In the genomic region with DNA sequence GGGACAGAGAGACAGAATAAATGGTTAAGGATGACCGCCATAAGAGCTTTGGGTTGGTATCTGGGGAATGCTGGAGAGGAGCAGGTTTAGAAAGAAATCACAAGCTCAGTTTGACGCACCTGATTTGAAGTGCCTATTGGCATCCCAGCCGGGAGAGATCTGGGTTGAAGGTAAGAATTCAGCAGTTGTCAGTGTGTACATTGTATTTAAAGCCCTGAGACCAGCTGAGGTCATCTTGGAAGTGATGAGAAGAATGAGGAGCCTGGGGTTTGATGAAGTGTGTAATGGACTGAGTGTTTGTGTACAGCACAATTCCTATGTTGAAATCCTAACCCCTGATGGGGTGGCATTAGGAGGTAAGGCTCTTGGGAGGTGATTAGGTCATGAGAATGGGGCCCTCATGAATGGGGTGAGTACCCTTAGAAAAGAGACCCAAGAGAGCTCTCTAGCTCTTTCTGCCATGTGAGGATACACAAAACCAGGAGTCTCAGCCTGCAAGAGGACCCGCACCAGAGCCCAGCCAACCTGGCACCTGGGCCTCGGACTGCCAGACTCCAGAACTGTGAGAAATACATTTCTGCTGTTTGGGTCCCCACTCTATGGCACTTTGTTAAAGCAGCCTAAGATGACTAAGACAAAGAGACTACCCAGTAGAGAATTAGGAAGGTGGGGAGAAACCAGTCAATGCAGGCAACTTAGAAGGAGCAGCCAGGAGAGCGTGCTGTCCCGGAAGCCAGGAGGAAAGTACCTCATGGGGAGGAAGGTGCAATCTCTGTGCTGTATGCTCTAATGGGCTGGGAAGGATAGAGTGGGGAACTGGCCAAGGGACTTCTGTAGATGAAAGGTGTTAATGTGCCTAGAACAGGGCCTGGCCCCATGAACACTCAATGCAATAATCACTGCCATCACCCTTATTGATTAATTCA, we compare ENCODE assay signal across 17 cellular contexts.
DNase-seq lines count a peak whose midpoint lies in the region; ATAC-seq and TF ChIP-seq lines count a peak whose summit lies in the region.
"Had no signal": no experiment of that assay in that cellular context is flagged by ENCODE, and none has a peak within 500 bp of the region (broad histone marks: within the 10 kb centered on the region; RNA-seq: fewer than 3 reads in every experiment).

No MANE protein-coding gene starts in this region.

- H3K23ac ChIP-seq in trophoblast cell (ENCODE audit: low read length): no peak overlapping the region

- H3K4me1 ChIP-seq in trophoblast cell (ENCODE audit: control insufficient read depth in 1 of 2, insufficient read depth in 2 of 2, low read length in 2 of 2) (peaks cover 0 to 2% of the 10 kb centered on the region in 2 experiments), mucosa of descending colon (ENCODE audit: low read depth) (no peaks in the 10 kb centered on the region)

- TF ChIP-seq CTCF in mucosa of descending colon (IDR thresholded peaks at IDR 0.05): no peak

- WGBS in trophoblast cell (ENCODE audit: extremely low coverage, insufficient coverage, insufficient read length): no CpG with 5 or more reads among the region's 7 CpGs

- no peak overlapping the region for H2BK12ac ChIP-seq in trophoblast cell (ENCODE audit: low read length)

- H3K4me2 ChIP-seq in trophoblast cell (ENCODE audit: low read length): no peak overlapping the region
- H3K4me2 ChIP-seq: BLaER1 had no signal

- CTCF ChIA-PET in activated CD8-positive, alpha-beta memory T cell treated with anti-CD3 and anti-CD28 coated beads, Interleukin-2, amount 10 ng/mL, durations not matched to agents 7 days and 5 days (lab: Charles Lee): no interaction called here

- no peak overlapping the region for H3K4ac ChIP-seq in trophoblast cell (ENCODE audit: low read depth, low read length)

- no peaks in the 10 kb centered on the region for H3K9me3 Mint-ChIP-seq in activated CD8-positive, alpha-beta memory T cell treated with anti-CD3 and anti-CD28 coated beads, Interleukin-2, amount 10 ng/mL, durations not matched to agents 7 days and 5 days (ENCODE audit: low read depth)

- intact Hi-C loops in mucosa of descending colon (cut with DNase I, micrococcal nuclease): no loop called here

- H3K27me3 ChIP-seq in trophoblast cell (ENCODE audit: insufficient read depth, low read length): no peaks in the 10 kb centered on the region
- H3K27me3 ChIP-seq: BLaER1 had no signal

- H3K4me1 Mint-ChIP-seq in activated CD8-positive, alpha-beta memory T cell treated with anti-CD3 and anti-CD28 coated beads, Interleukin-2, amount 10 ng/mL, durations not matched to agents 7 days and 5 days: peaks cover 9% of the 10 kb centered on the region

- H3K9me3 ChIP-seq in trophoblast cell (ENCODE audit: insufficient read depth, low read depth, low read length) (no peaks in the 10 kb centered on the region), mucosa of descending colon (no peaks in the 10 kb centered on the region)
- H3K9me3 ChIP-seq: BLaER1 had no signal

- H3K27ac ChIP-seq in trophoblast cell (ENCODE audit: low read depth, low read length): no peak overlapping the region
- H3K27ac ChIP-seq: BLaER1 had no signal

- peak; percentile 22 for DNase-seq in activated CD8-positive, alpha-beta memory T cell treated with anti-CD3 and anti-CD28 coated beads, Interleukin-2, amount 10 ng/mL, durations not matched to agents 7 days and 5 days
- DNase-seq in activated CD8-positive, alpha-beta memory T cell treated with anti-CD3 and anti-CD28 coated beads for 24 hours: no peak
- DNase-seq in ecto neural progenitor cell (ENCODE audit: low spot score): peak; percentile 14
- peak; percentile 29 to 52 for DNase-seq in trophoblast cell
- DNase-seq in mucosa of descending colon: no peak
- DNase-seq in stimulated activated CD8-positive, alpha-beta memory T cell treated with anti-CD3 and anti-CD28 coated beads, Interleukin-4, amount 100 ng/mL, for 48 hours: no peak
- no peak for DNase-seq in activated naive CD4-positive, alpha-beta T cell treated with Interleukin-2 at 50 U/mL for 16 hours
- DNase-seq: 8988T; CD4-positive, alpha-beta memory T cell; DND-41; GOT3; H7 had no signal

- H3K36me3 Mint-ChIP-seq in activated CD8-positive, alpha-beta memory T cell treated with anti-CD3 and anti-CD28 coated beads, Interleukin-2, amount 10 ng/mL, durations not matched to agents 7 days and 5 days: no peaks in the 10 kb centered on the region
- H3K36me3 Mint-ChIP-seq: CD14-positive monocyte; CD4-positive, alpha-beta memory T cell; IgD-negative memory B cell had no signal

- H2BK120ac ChIP-seq in trophoblast cell (ENCODE audit: insufficient read depth, low read length, poor library complexity): no peak overlapping the region

- H3K14ac ChIP-seq in trophoblast cell (ENCODE audit: low read length): no peak overlapping the region

- H3K27me3 Mint-ChIP-seq in activated CD8-positive, alpha-beta memory T cell treated with anti-CD3 and anti-CD28 coated beads, Interleukin-2, amount 10 ng/mL, durations not matched to agents 7 days and 5 days: no peaks in the 10 kb centered on the region
- H3K27me3 Mint-ChIP-seq: IgD-negative memory B cell had no signal

- no peak overlapping the region for H3K27ac Mint-ChIP-seq in activated CD8-positive, alpha-beta memory T cell treated with anti-CD3 and anti-CD28 coated beads, Interleukin-2, amount 10 ng/mL, durations not matched to agents 7 days and 5 days
- H3K27ac Mint-ChIP-seq: CD4-positive, alpha-beta memory T cell; IgD-negative memory B cell had no signal

- no peak overlapping the region for H3K4me3 ChIP-seq in trophoblast cell (ENCODE audit: low read depth, low read length)
- H3K4me3 ChIP-seq in mucosa of descending colon: no peak overlapping the region
- H3K4me3 ChIP-seq: BLaER1 had no signal

- no peak overlapping the region for H2AK5ac ChIP-seq in trophoblast cell (ENCODE audit: low read length)

- H4K91ac ChIP-seq in trophoblast cell (ENCODE audit: low read depth, low read length): no peak overlapping the region

- H3K4me3 Mint-ChIP-seq in activated CD8-positive, alpha-beta memory T cell treated with anti-CD3 and anti-CD28 coated beads, Interleukin-2, amount 10 ng/mL, durations not matched to agents 7 days and 5 days: no peak overlapping the region
- H3K4me3 Mint-ChIP-seq: CD14-positive monocyte had no signal

- no peak overlapping the region for H4K12ac ChIP-seq in trophoblast cell (ENCODE audit: low read depth, low read length)

- no peak overlapping the region for H3K18ac ChIP-seq in trophoblast cell (ENCODE audit: low read length)

- no peak for ATAC-seq in activated CD8-positive, alpha-beta memory T cell treated with anti-CD3 and anti-CD28 coated beads, Interleukin-2, amount 10 ng/mL, durations not matched to agents 7 days and 5 days
- ATAC-seq in mucosa of descending colon: no peak
- ATAC-seq: HCT116, HepG2 had no signal

- H3K9ac ChIP-seq in trophoblast cell (ENCODE audit: low read length): no peak overlapping the region
- H3K9ac ChIP-seq: BLaER1 had no signal

- H3K79me1 ChIP-seq in trophoblast cell (ENCODE audit: low read length): no peaks in the 10 kb centered on the region

- H3K36me3 ChIP-seq in trophoblast cell (ENCODE audit: control insufficient read depth in 1 of 2, insufficient read depth in 2 of 2, low read length in 2 of 2) (no peaks in the 10 kb centered on the region), mucosa of descending colon (ENCODE audit: low read depth) (no peaks in the 10 kb centered on the region)
- H3K36me3 ChIP-seq: BLaER1 had no signal

- no peak overlapping the region for H2AFZ ChIP-seq in trophoblast cell (ENCODE audit: insufficient read depth, low read length, poor library complexity)

- no peak overlapping the region for H2BK5ac ChIP-seq in trophoblast cell (ENCODE audit: low read depth, low read length, poor library complexity)

- H3K79me2 ChIP-seq in trophoblast cell (ENCODE audit: control insufficient read depth, insufficient read depth, low read length, poor library complexity): no peaks in the 10 kb centered on the region

- H4K8ac ChIP-seq in trophoblast cell (ENCODE audit: low read depth, low read length): no peak overlapping the region

Comparison
In these comparisons a context has a peak if more than half of its experiments do, and no peak if none do; other contexts are left out.
1. DNase-seq: peak in activated CD8-positive, alpha-beta memory T cell treated with anti-CD3 and anti-CD28 coated beads, Interleukin-2, amount 10 ng/mL, durations not matched to agents 7 days and 5 days (single experiment), ecto neural progenitor cell (single experiment) and trophoblast cell (2 of 2); none in activated CD8-positive, alpha-beta memory T cell treated with anti-CD3 and anti-CD28 coated beads for 24 hours (single experiment), mucosa of descending colon (0 of 3), stimulated activated CD8-positive, alpha-beta memory T cell treated with anti-CD3 and anti-CD28 coated beads, Interleukin-4, amount 100 ng/mL, for 48 hours (single experiment) and activated naive CD4-positive, alpha-beta T cell treated with Interleukin-2 at 50 U/mL for 16 hours (single experiment).